20 cellular contexts compared by ENCODE assay signal in genomic region chr6:85361643-85362014, GRCh38.
DNase-seq lines count a peak whose midpoint lies in the region; ATAC-seq and TF ChIP-seq lines count a peak whose summit lies in the region.
"Had no signal": no experiment of that assay in that cellular context is flagged by ENCODE, and none has a peak within 500 bp of the region (broad histone marks: within the 10 kb centered on the region; RNA-seq: fewer than 3 reads in every experiment).

No MANE protein-coding gene starts in this region.

- H3K14ac ChIP-seq in H9 (ENCODE audit: insufficient read depth, low read length) = no peak overlapping the region

- H3K9me3 ChIP-seq in ascending aorta (no peaks in the 10 kb centered on the region), hepatocyte (ENCODE audit: low read depth) (no peaks in the 10 kb centered on the region), suprapubic skin (no peaks in the 10 kb centered on the region), H9 (ENCODE audit: control insufficient read depth, low read depth, low read length) (no peaks in the 10 kb centered on the region)
- H3K9me3 ChIP-seq: left lung, thyroid gland had no signal

- TF ChIP-seq EP300 in suprapubic skin (IDR thresholded peaks at IDR 0.05) = no peak

- H4K5ac ChIP-seq in H9 (ENCODE audit: insufficient read length, low read depth, low read length) = no peak overlapping the region

- no peak overlapping the region for H2BK5ac ChIP-seq in H9 (ENCODE audit: insufficient read length, low read length)

- WGBS in hepatocyte (ENCODE audit: low lambda C conversion rate, missing lambda C conversion rate) = 92% methylated on average over 2 of the region's 2 CpGs
- WGBS in suprapubic skin = 92% methylated on average over 2 of the region's 2 CpGs
- no CpG with 5 or more reads among the region's 2 CpGs for WGBS in H9 (ENCODE audit: extremely low coverage, insufficient read length, low lambda C conversion rate)

- no peak overlapping the region for H2AK5ac ChIP-seq in H9 (ENCODE audit: insufficient read length, low read length)

- no peak overlapping the region for H2BK20ac ChIP-seq in H9 (ENCODE audit: low read depth, low read length, poor library complexity, severe bottlenecking)

- no peak overlapping the region for H3K9ac ChIP-seq in H9 (ENCODE audit: extremely low read depth, insufficient read length, low read length)

- H3K27me3 ChIP-seq in ascending aorta (no peaks in the 10 kb centered on the region), hepatocyte (no peaks in the 10 kb centered on the region), suprapubic skin (no peaks in the 10 kb centered on the region), H9 (ENCODE audit: insufficient read depth, low read length) (no peaks in the 10 kb centered on the region)
- H3K27me3 ChIP-seq: cardiac muscle cell, left lung, thyroid gland had no signal

- peak overlapping the region; percentile 76 to 81 for H3K27ac ChIP-seq in ascending aorta
- H3K27ac ChIP-seq in hepatocyte = peak overlapping the region; percentile 82
- peak overlapping the region; percentile 51 for H3K27ac ChIP-seq in suprapubic skin
- no peak overlapping the region for H3K27ac ChIP-seq in H9 (ENCODE audit: insufficient read length, low read depth, low read length)
- H3K27ac ChIP-seq: cardiac muscle cell, left lung, thyroid gland had no signal

- H3K79me2 ChIP-seq in hepatocyte = no peaks in the 10 kb centered on the region
- no peaks in the 10 kb centered on the region for H3K79me2 ChIP-seq in H9 (ENCODE audit: insufficient read depth, low read length)

- H3K36me3 Mint-ChIP-seq in H9 (ENCODE audit: insufficient read depth in 1 of 3, low read depth in 3 of 3) = no peaks in the 10 kb centered on the region
- H3K36me3 Mint-ChIP-seq: activated naive CD8-positive, alpha-beta T cell treated with anti-CD3 and anti-CD28 coated beads, Interleukin-2, amount 10 ng/mL, durations not matched to agents 7 days and 5 days; stimulated activated memory B cell treated with anti-CD40 and anti-IgM and Interleukin-4, amounts not matched to agents 10 μg/mL and 1 μg/mL and 100 μg/mL, for 72 hours; WTC11 had no signal

- no peak for TF ChIP-seq POLR2A in suprapubic skin (IDR thresholded peaks at IDR 0.05)

- H3K9me3 Mint-ChIP-seq in H9 = no peaks in the 10 kb centered on the region
- H3K9me3 Mint-ChIP-seq: activated T-helper 1 cell treated with anti-CD3 and anti-CD28 coated beads, Interleukin-12 subunit alpha, Interleukin-12 subunit beta, Interleukin-2, Interleukin-4 antibody, amounts not matched to agents 30 ng/mL and 10 ng/mL and 1 ng/mL, durations not matched to agents 14 hours and 24 hours and 36 hours; stimulated activated memory B cell treated with anti-CD40 and anti-IgM and Interleukin-4, amounts not matched to agents 10 μg/mL and 1 μg/mL and 100 μg/mL, for 72 hours; WTC11 had no signal

- H3K4me3 Mint-ChIP-seq in H9 = no peak overlapping the region
- H3K4me3 Mint-ChIP-seq: activated naive CD8-positive, alpha-beta T cell treated with anti-CD3 and anti-CD28 coated beads, Interleukin-2, amount 10 ng/mL, durations not matched to agents 7 days and 5 days; activated T-helper 1 cell treated with anti-CD3 and anti-CD28 coated beads, Interleukin-12 subunit alpha, Interleukin-12 subunit beta, Interleukin-2, Interleukin-4 antibody, amounts not matched to agents 30 ng/mL and 10 ng/mL and 1 ng/mL, durations not matched to agents 14 hours and 24 hours and 36 hours; stimulated activated memory B cell treated with anti-CD40 and anti-IgM and Interleukin-4, amounts not matched to agents 10 μg/mL and 1 μg/mL and 100 μg/mL, for 72 hours; T-helper 1 cell treated with Interleukin-12 subunit alpha and Interleukin-12 subunit beta and Interleukin-4 antibody, amounts not matched to agents 30 μg/mL and 1 μg/mL, for 36 hours; WTC11 had no signal

- DNase-seq in HK-2 (ENCODE audit: unreplicated experiment) = peak; percentile 18
- no peak for DNase-seq in ascending aorta (ENCODE audit: low spot score in 2 of 2)
- DNase-seq in hepatocyte (ENCODE audit: low spot score) = no peak
- no peak for DNase-seq in suprapubic skin (ENCODE audit: low spot score in 2 of 2)
- no peak for DNase-seq in HEK293T (ENCODE audit: extremely low spot score)
- no peak for DNase-seq in H9
- DNase-seq: activated naive CD8-positive, alpha-beta T cell treated with anti-CD3 and anti-CD28 coated beads, Interleukin-2, amount 10 ng/mL, durations not matched to agents 7 days and 5 days; AML-193; DMS79; NCI-H510A; Right ventricle myocardium superior had no signal

- H3K23ac ChIP-seq in H9 (ENCODE audit: insufficient read length, low read depth, low read length) = no peak overlapping the region

- no peak overlapping the region for H2AFZ ChIP-seq in hepatocyte
- H2AFZ ChIP-seq in H9 (ENCODE audit: low read length) = no peak overlapping the region

- TF ChIP-seq CTCF in ascending aorta (IDR thresholded peaks at IDR 0.05) = no peak
- TF ChIP-seq CTCF in hepatocyte (IDR thresholded peaks at IDR 0.05; ENCODE audit: poor library complexity) = no peak
- no peak for TF ChIP-seq CTCF in suprapubic skin (IDR thresholded peaks at IDR 0.05)
- TF ChIP-seq CTCF in H9 (conservative IDR thresholded peaks at IDR 0.05) = no peak

- H3K27me3 Mint-ChIP-seq in H9 (ENCODE audit: low read depth) = no peaks in the 10 kb centered on the region
- H3K27me3 Mint-ChIP-seq: activated naive CD8-positive, alpha-beta T cell treated with anti-CD3 and anti-CD28 coated beads, Interleukin-2, amount 10 ng/mL, durations not matched to agents 7 days and 5 days; stimulated activated memory B cell treated with anti-CD40 and anti-IgM and Interleukin-4, amounts not matched to agents 10 μg/mL and 1 μg/mL and 100 μg/mL, for 72 hours had no signal

- no peak overlapping the region for H3K27ac Mint-ChIP-seq in H9
- H3K27ac Mint-ChIP-seq: activated naive CD8-positive, alpha-beta T cell treated with anti-CD3 and anti-CD28 coated beads, Interleukin-2, amount 10 ng/mL, durations not matched to agents 7 days and 5 days; stimulated activated memory B cell treated with anti-CD40 and anti-IgM and Interleukin-4, amounts not matched to agents 10 μg/mL and 1 μg/mL and 100 μg/mL, for 72 hours; T-helper 1 cell treated with Interleukin-12 subunit alpha and Interleukin-12 subunit beta and Interleukin-4 antibody, amounts not matched to agents 30 μg/mL and 1 μg/mL, for 36 hours; WTC11 had no signal

- POLR2A ChIA-PET in HEK293T (lab: Yijun Ruan, JAX) = no interaction called here

- ATAC-seq in GM21423 (IDR thresholded peaks at IDR 0.05; ENCODE audit: unreplicated experiment) (no peak), GM21786 (IDR thresholded peaks at IDR 0.05; ENCODE audit: unreplicated experiment) (no peak)
- ATAC-seq: stimulated activated memory B cell treated with anti-CD40 and anti-IgM and Interleukin-4, amounts not matched to agents 10 μg/mL and 1 μg/mL and 100 μg/mL, for 72 hours; WTC11 had no signal

- H3K56ac ChIP-seq in H9 (ENCODE audit: insufficient read length, low read depth, low read length) = no peak overlapping the region

- intact Hi-C loops in ascending aorta (cut with DNase I) = loop anchor here (2.0 to 5.0 kb wide), 2 partner anchors 41 to 56 kb away; no protein-coding TSS in a partner anchor

- H3K4me1 Mint-ChIP-seq in H9 = no peaks in the 10 kb centered on the region
- H3K4me1 Mint-ChIP-seq: activated naive CD8-positive, alpha-beta T cell treated with anti-CD3 and anti-CD28 coated beads, Interleukin-2, amount 10 ng/mL, durations not matched to agents 7 days and 5 days; stimulated activated memory B cell treated with anti-CD40 and anti-IgM and Interleukin-4, amounts not matched to agents 10 μg/mL and 1 μg/mL and 100 μg/mL, for 72 hours; WTC11 had no signal

- no peak overlapping the region for H4K8ac ChIP-seq in H9 (replicated peaks; ENCODE audit: insufficient read length, low read depth, low read length)

- CTCF ChIA-PET in HEK293T (lab: Yijun Ruan, JAX) = interaction anchor here (2.2 kb wide), 1 partner anchor 115 kb away, joined by 6 read pairs; no protein-coding TSS in a partner anchor

- no peak overlapping the region for H3K4me3 ChIP-seq in ascending aorta
- H3K4me3 ChIP-seq in hepatocyte = no peak overlapping the region
- H3K4me3 ChIP-seq in suprapubic skin = no peak overlapping the region
- H3K4me3 ChIP-seq: cardiac muscle cell, left lung, thyroid gland had no signal

- no peak overlapping the region for H3K4ac ChIP-seq in H9 (ENCODE audit: low read depth, low read length)

- no peaks in the 10 kb centered on the region for H3K9me2 ChIP-seq in hepatocyte (replicated peaks; ENCODE audit: insufficient read depth)

- H2BK120ac ChIP-seq in H9 (ENCODE audit: low read depth, low read length, poor library complexity, severe bottlenecking) = no peak overlapping the region

- H3K79me1 ChIP-seq in H9 (ENCODE audit: insufficient read depth, low read depth, low read length, poor library complexity, severe bottlenecking) = no peaks in the 10 kb centered on the region

- no peak overlapping the region for H2BK12ac ChIP-seq in H9 (ENCODE audit: insufficient read length, low read depth, low read length)

- no peak overlapping the region for H3T11ph ChIP-seq in H9 (ENCODE audit: low read length)

- H3K18ac ChIP-seq in H9 (ENCODE audit: insufficient read length, low read depth, low read length) = no peak overlapping the region

- H4K91ac ChIP-seq in H9 (ENCODE audit: insufficient read length, low read depth, low read length) = no peak overlapping the region

- H3K4me2 ChIP-seq in hepatocyte = no peak overlapping the region
- no peak overlapping the region for H3K4me2 ChIP-seq in H9 (ENCODE audit: insufficient read depth, insufficient read length, low read length)

- H4K20me1 ChIP-seq in hepatocyte (ENCODE audit: insufficient read depth, poor library complexity, severe bottlenecking) = no peaks in the 10 kb centered on the region
- H4K20me1 ChIP-seq in H9 (ENCODE audit: control insufficient read depth, insufficient read depth, insufficient read length) = no peaks in the 10 kb centered on the region

- no peaks in the 10 kb centered on the region for H3K23me2 ChIP-seq in H9 (ENCODE audit: insufficient read length, low read depth, low read length, poor library complexity, severe bottlenecking)

- H2BK15ac ChIP-seq in H9 (ENCODE audit: low read depth, low read length) = no peak overlapping the region

- H3K4me1 ChIP-seq in ascending aorta (peaks cover 0 to 10% of the 10 kb centered on the region in 2 donors), hepatocyte (ENCODE audit: insufficient read depth) (peaks cover 8% of the 10 kb centered on the region), suprapubic skin (peaks cover 10% of the 10 kb centered on the region), H9 (ENCODE audit: insufficient read depth, low read length) (no peaks in the 10 kb centered on the region)

- H3K36me3 ChIP-seq in ascending aorta (no peaks in the 10 kb centered on the region), hepatocyte (replicated peaks; ENCODE audit: insufficient read depth, low read depth) (no peaks in the 10 kb centered on the region), suprapubic skin (no peaks in the 10 kb centered on the region)
- H3K36me3 ChIP-seq: cardiac muscle cell, left lung, thyroid gland had no signal

TF ChIP-seq in HEK293T, 16 proteins besides CTCF, POLR2A, EP300 and RAD21 (continues in another document):
- TF ChIP-seq BHLHE40 (IDR thresholded peaks at IDR 0.05; ENCODE audit: borderline replicate concordance) = no peak
- TF ChIP-seq FOXK2 (IDR thresholded peaks at IDR 0.05) = no peak
- TF ChIP-seq FOXA1 (IDR thresholded peaks at IDR 0.05) = no peak
- TF ChIP-seq ZNF384 (IDR thresholded peaks at IDR 0.05) = no peak
- no peak for TF ChIP-seq FOXM1 (IDR thresholded peaks at IDR 0.05; ENCODE audit: borderline replicate concordance)
